In genomic region chr1:60137406-60137805, GRCh38 we compare ENCODE assay signal across 30 cellular contexts.
"Had no signal": no experiment of that assay in that cellular context is flagged by ENCODE, and none has a peak within 500 bp of the region (broad histone marks: within the 10 kb centered on the region; RNA-seq: fewer than 3 reads in every experiment).

No MANE protein-coding gene starts in this region.

- H3K27me3 ChIP-seq: body of pancreas, esophagus muscularis mucosa, gastrocnemius medialis had no signal

- H3K36me3 Mint-ChIP-seq: activated naive CD8-positive, alpha-beta T cell; WTC11 had no signal

- DNase-seq: activated CD4-positive, alpha-beta T cell treated with anti-CD3 and anti-CD28 coated beads for 1 hour; activated CD4-positive, alpha-beta T cell treated with anti-CD3 and anti-CD28 coated beads for 4 hours; activated CD4-positive, alpha-beta T cell treated with anti-CD3 and anti-CD28 coated beads, Interleukin-2, amount 50 U/mL, for 1 hour; activated CD4-positive, alpha-beta T cell treated with anti-CD3 and anti-CD28 coated beads, Interleukin-2, amount 50 U/mL, for 48 hours; activated CD8-positive, alpha-beta memory T cell treated with anti-CD3 and anti-CD28 coated beads for 24 hours; activated CD8-positive, alpha-beta T cell treated with anti-CD3 and anti-CD28 coated beads for 36 hours; activated effector memory CD4-positive, alpha-beta T cell treated with Interleukin-2 at 50 U/mL for 16 hours; activated gamma-delta T cell treated with Interleukin-2 at 50 U/mL for 16 hours; activated naive CD4-positive, alpha-beta T cell treated with anti-CD3 and anti-CD28 coated beads, Interleukin-2, amount 50 U/mL, for 16 hours; activated naive CD4-positive, alpha-beta T cell treated with Interleukin-2 at 50 U/mL for 16 hours; activated T-cell treated with anti-CD3 and anti-CD28 coated beads, Interleukin-2, amount 50 U/mL, for 4 hours; amniotic stem cell; anterior cingulate cortex; body of pancreas; caudate nucleus; cortex of kidney; dermis blood vessel endothelial cell; effector CD4-positive, alpha-beta T cell; effector memory CD8-positive, alpha-beta T cell; erythroblast; foreskin keratinocyte; gastrocnemius medialis; glutamatergic neuron; heart left ventricle; T-helper 2 cell had no signal

- H3K27me3 Mint-ChIP-seq: activated T-helper 17 cell treated with anti-CD3 and anti-CD28 coated beads, Interleukin-2, amount 50 U/mL, for 72 hours had no signal

- H3K9me3 Mint-ChIP-seq: activated CD8-positive, alpha-beta T cell treated with anti-CD3 and anti-CD28 coated beads for 36 hours; activated T-cell treated with anti-CD3 and anti-CD28 coated beads, Interleukin-2, amount 50 U/mL, for 4 hours; activated T-helper 17 cell treated with anti-CD3 and anti-CD28 coated beads, Interleukin-2, amount 50 U/mL, for 72 hours; WTC11 had no signal

- H3K9me3 ChIP-seq: body of pancreas, esophagus muscularis mucosa, gastrocnemius medialis, heart left ventricle had no signal

- H3K36me3 ChIP-seq: esophagus muscularis mucosa, gastrocnemius medialis, heart left ventricle had no signal

- H3K27ac Mint-ChIP-seq: activated CD8-positive, alpha-beta T cell treated with anti-CD3 and anti-CD28 coated beads for 36 hours; activated naive CD8-positive, alpha-beta T cell; activated T-helper 17 cell treated with anti-CD3 and anti-CD28 coated beads, Interleukin-2, amount 50 U/mL, for 72 hours; effector memory CD8-positive, alpha-beta T cell; WTC11 had no signal

- H3K4me3 ChIP-seq: body of pancreas, esophagus muscularis mucosa, gastrocnemius medialis, heart left ventricle had no signal

- H3K4me3 Mint-ChIP-seq: activated CD8-positive, alpha-beta T cell treated with anti-CD3 and anti-CD28 coated beads for 36 hours; activated naive CD8-positive, alpha-beta T cell; activated T-cell treated with anti-CD3 and anti-CD28 coated beads, Interleukin-2, amount 50 U/mL, for 4 hours; activated T-helper 17 cell treated with anti-CD3 and anti-CD28 coated beads, Interleukin-2, amount 50 U/mL, for 72 hours; effector memory CD8-positive, alpha-beta T cell; WTC11 had no signal

- H3K27ac ChIP-seq: body of pancreas, esophagus muscularis mucosa, foreskin keratinocyte, gastrocnemius medialis, heart left ventricle had no signal

- FAIRE-seq: colon had no signal

- H3K4me1 ChIP-seq: body of pancreas, foreskin keratinocyte had no signal

- ATAC-seq: activated CD8-positive, alpha-beta T cell treated with anti-CD3 and anti-CD28 coated beads for 36 hours; activated T-cell treated with anti-CD3 and anti-CD28 coated beads, Interleukin-2, amount 50 U/mL, for 4 hours; activated T-helper 17 cell treated with anti-CD3 and anti-CD28 coated beads, Interleukin-2, amount 50 U/mL, for 72 hours; body of pancreas; effector memory CD8-positive, alpha-beta T cell; foreskin keratinocyte; gastrocnemius medialis; heart left ventricle; WTC11 had no signal

- H3K4me1 Mint-ChIP-seq: activated T-helper 17 cell treated with anti-CD3 and anti-CD28 coated beads, Interleukin-2, amount 50 U/mL, for 72 hours; WTC11 had no signal
